ENCODE assay signal across 26 cellular contexts in the genomic region with DNA sequence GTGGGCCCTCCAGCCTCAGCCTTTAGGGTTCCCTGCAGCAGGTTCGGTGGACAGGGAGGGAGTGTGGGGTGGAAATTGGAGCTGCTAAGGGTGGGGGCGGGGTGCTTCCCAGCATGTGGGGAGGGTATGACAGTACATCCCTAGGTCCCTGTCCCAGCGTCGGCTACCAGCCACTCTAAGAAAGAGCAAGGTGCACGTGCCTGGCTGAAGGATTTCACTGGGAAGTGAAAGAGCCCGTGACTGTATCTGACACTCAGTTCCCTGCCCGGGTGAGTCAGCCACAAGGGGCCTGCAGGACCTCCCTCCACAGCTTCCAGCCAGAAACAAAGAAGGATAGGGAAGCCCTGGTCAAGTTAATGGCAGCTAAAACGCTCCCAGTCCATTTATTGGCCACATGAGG. TPM values are rescaled to one million over a fixed set of nuclear protein-coding genes. Genes with fewer than 3 reads are reported as not detected.
DNase-seq lines count a peak whose midpoint lies in the region; ATAC-seq and TF ChIP-seq lines count a peak whose summit lies in the region.
"Had no signal": no experiment of that assay in that cellular context is flagged by ENCODE, and none has a peak within 500 bp of the region (broad histone marks: within the 10 kb centered on the region; RNA-seq: fewer than 3 reads in every experiment).

No MANE protein-coding gene starts in this region.

- H3K27me3 Mint-ChIP-seq in activated T-helper 17 cell treated with anti-CD3 and anti-CD28 coated beads, Interleukin-2, amount 50 U/mL, for 72 hours, result peaks cover 4% of the 10 kb centered on the region
- H3K27me3 Mint-ChIP-seq: activated B cell treated with CpG ODN at 0.5 μM for 24 hours had no signal

- H3K36me3 Mint-ChIP-seq in activated T-helper 17 cell treated with anti-CD3 and anti-CD28 coated beads, Interleukin-2, amount 50 U/mL, for 72 hours (ENCODE audit: low read depth), result peaks cover 35% of the 10 kb centered on the region

- H3K4me1 Mint-ChIP-seq in activated T-helper 17 cell treated with anti-CD3 and anti-CD28 coated beads, Interleukin-2, amount 50 U/mL, for 72 hours, result peaks cover 7% of the 10 kb centered on the region

- H3K4me3 ChIP-seq in fibroblast of the aortic adventitia (ENCODE audit: low read depth, low read length), result no peak overlapping the region
- H3K4me3 ChIP-seq: adrenal gland, smooth muscle cell, tibial nerve had no signal

- intact Hi-C loops in Right ventricle myocardium inferior (cut with DNase I) (no loop called here), Right ventricle myocardium superior (cut with DNase I) (no loop called here)

- TF ChIP-seq CTCF in fibroblast of the aortic adventitia (IDR thresholded peaks at IDR 0.05; ENCODE audit: insufficient read depth, low read length), result no peak

- no peaks in the 10 kb centered on the region for H3K9me3 Mint-ChIP-seq in activated T-helper 17 cell treated with anti-CD3 and anti-CD28 coated beads, Interleukin-2, amount 50 U/mL, for 72 hours
- H3K9me3 Mint-ChIP-seq: activated B cell treated with CpG ODN at 0.5 μM for 24 hours; T-helper 2 cell treated with Interferon-gamma antibody and Interleukin-4, amounts not matched to agents 5 μg/mL and 100 μg/mL, for 36 hours had no signal

- H3K4me3 Mint-ChIP-seq in activated T-helper 17 cell treated with anti-CD3 and anti-CD28 coated beads, Interleukin-2, amount 50 U/mL, for 72 hours, result no peak overlapping the region
- H3K4me3 Mint-ChIP-seq: activated B cell treated with CpG ODN at 0.5 μM for 24 hours; T-helper 2 cell treated with Interferon-gamma antibody and Interleukin-4, amounts not matched to agents 5 μg/mL and 100 μg/mL, for 36 hours had no signal

- no peak for ATAC-seq in Right ventricle myocardium inferior
- ATAC-seq in Right ventricle myocardium superior (ENCODE audit: poor library complexity), result no peak
- no peak for ATAC-seq in activated T-helper 17 cell treated with anti-CD3 and anti-CD28 coated beads, Interleukin-2, amount 50 U/mL, for 72 hours (replicated peaks)
- no peak for ATAC-seq in HG03108 (IDR thresholded peaks at IDR 0.05; ENCODE audit: unreplicated experiment)
- no peak for ATAC-seq in GM21447 (IDR thresholded peaks at IDR 0.05; ENCODE audit: unreplicated experiment)
- ATAC-seq: stimulated activated naive CD8-positive, alpha-beta T cell treated with anti-CD3 and anti-CD28 coated beads, Interleukin-15, Interleukin-2, amounts not matched to agents 100 U/mL and 50 U/mL, for 24 hours had no signal

- peak overlapping the region; percentile 38 for H3K27ac Mint-ChIP-seq in activated T-helper 17 cell treated with anti-CD3 and anti-CD28 coated beads, Interleukin-2, amount 50 U/mL, for 72 hours
- H3K27ac Mint-ChIP-seq: activated B cell treated with CpG ODN at 0.5 μM for 24 hours; T-helper 2 cell treated with Interferon-gamma antibody and Interleukin-4, amounts not matched to agents 5 μg/mL and 100 μg/mL, for 36 hours had no signal

- DNase-seq in Right ventricle myocardium inferior (ENCODE audit: missing footprints) (peak; percentile 13), Right ventricle myocardium superior (no peak), fibroblast of the aortic adventitia (ENCODE audit: low read depth) (peak; percentile 54), occipital lobe (lab: John Stamatoyannopoulos, UW) (no peak)
- no peak for DNase-seq in stimulated activated CD4-positive, alpha-beta T cell treated with anti-CD3 and anti-CD28 coated beads, Interleukin-1b, Interleukin-23, amount 100 ng/mL, for 48 hours
- DNase-seq: activated B cell treated with CpG ODN at 0.5 μM for 24 hours; activated CD4-positive, alpha-beta T cell treated with anti-CD3 and anti-CD28 coated beads, Interleukin-2, amount 50 U/mL, for 48 hours; activated CD8-positive, alpha-beta memory T cell treated with anti-CD3 and anti-CD28 coated beads, Interleukin-2, amount 50 U/mL, for 48 hours; activated effector memory CD4-positive, alpha-beta T cell treated with Interleukin-2 at 50 U/mL for 16 hours; adrenal gland; BE2C; cortex of kidney; DMS79 treated with DMSO at 0.1 percent for 48 hours; hippocampal formation; NCI-H1694; NCI-H2171; NCI-H524 treated with DMSO at 0.1 percent for 48 hours; SK-N-SH; stimulated activated CD4-positive, alpha-beta T cell treated with anti-CD3 and anti-CD28 coated beads, Interleukin-2, amount 100 ng/mL, for 48 hours; stimulated activated naive CD8-positive, alpha-beta T cell treated with anti-CD3 and anti-CD28 coated beads, Interleukin-15, Interleukin-2, amounts not matched to agents 100 U/mL and 50 U/mL, for 24 hours had no signal

RNA-seq across cellular contexts. Expression of gene SNRNP25, which starts 4.1 kb away (rescaled TPM):
- 80.7 TPM for total RNA-seq in Right ventricle myocardium inferior
- 79.9 TPM for total RNA-seq in Right ventricle myocardium superior
- total RNA-seq in activated T-helper 17 cell treated with anti-CD3 and anti-CD28 coated beads, Interleukin-2, amount 50 U/mL, for 72 hours, result 10 to 100 TPM; 34.4 to 60.3 TPM
- 11.8 and 15.8 TPM in 2 replicates for total RNA-seq in fibroblast of the aortic adventitia (ENCODE audit: low replicate concordance)
- total RNA-seq in occipital lobe, result 11.4 TPM

RNA-seq across cellular contexts. Expression of gene POLR3K, which starts 4.3 kb away (rescaled TPM):
- total RNA-seq in Right ventricle myocardium inferior (11.3 TPM), Right ventricle myocardium superior (11.1 TPM), fibroblast of the aortic adventitia (ENCODE audit: low replicate concordance) (5.1 and 6.1 TPM in 2 replicates), occipital lobe (2.8 TPM)
- 10 to 100 TPM; 26.4 to 61.9 TPM for total RNA-seq in activated T-helper 17 cell treated with anti-CD3 and anti-CD28 coated beads, Interleukin-2, amount 50 U/mL, for 72 hours

RNA-seq across cellular contexts. Expression of gene RHBDF1, which starts 14.7 kb away (rescaled TPM):
- total RNA-seq in Right ventricle myocardium inferior (24.5 TPM), Right ventricle myocardium superior (16.6 TPM), fibroblast of the aortic adventitia (ENCODE audit: low replicate concordance) (39.4 and 66.8 TPM in 2 replicates), occipital lobe (3.0 TPM)
- total RNA-seq in activated T-helper 17 cell treated with anti-CD3 and anti-CD28 coated beads, Interleukin-2, amount 50 U/mL, for 72 hours, result under 1 TPM in 1 of 2 donors, not detected in 1; 0.24 TPM

RNA-seq across cellular contexts. Expression of gene MPG, which starts 20.3 kb away (rescaled TPM):
- total RNA-seq in Right ventricle myocardium inferior (37.2 TPM), Right ventricle myocardium superior (31.6 TPM), fibroblast of the aortic adventitia (ENCODE audit: low replicate concordance) (53.1 and 124 TPM in 2 replicates), occipital lobe (50.7 TPM)
- 10 to 100 TPM; 45.6 to 51.9 TPM for total RNA-seq in activated T-helper 17 cell treated with anti-CD3 and anti-CD28 coated beads, Interleukin-2, amount 50 U/mL, for 72 hours

Comparison
In these comparisons a context has a peak if more than half of its experiments do, and no peak if none do; other contexts are left out.
1. DNase-seq: peak in Right ventricle myocardium inferior (single experiment) and fibroblast of the aortic adventitia (single experiment); none in Right ventricle myocardium superior (single experiment), occipital lobe (single experiment) and stimulated activated CD4-positive, alpha-beta T cell treated with anti-CD3 and anti-CD28 coated beads, Interleukin-1b, Interleukin-23, amount 100 ng/mL, for 48 hours (single experiment).